Comparison of ENCODE assay signal across 17 cellular contexts in the genomic region with DNA sequence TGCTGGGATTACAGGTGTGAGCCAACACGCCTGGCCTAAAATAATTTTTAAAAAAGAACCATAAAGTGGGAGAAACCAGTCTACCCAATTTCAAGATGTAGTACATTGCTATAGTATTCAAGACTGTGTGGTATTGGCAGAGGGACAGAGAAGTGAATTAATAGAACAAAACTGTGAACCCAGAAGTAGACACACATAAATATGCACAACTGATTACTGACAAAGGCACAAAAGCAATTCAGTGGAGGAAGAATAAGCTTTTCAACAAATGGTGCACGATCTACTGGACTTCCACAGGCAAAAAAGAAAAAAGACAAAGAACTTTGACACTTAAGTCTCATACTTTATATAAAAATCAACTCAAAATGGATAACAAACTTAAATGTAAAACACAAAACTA. TPM values are rescaled to one million over a fixed set of nuclear protein-coding genes. Genes with fewer than 3 reads are reported as not detected.
A peak's percentile ranks its signal among the peaks of the same experiment; 100 is the strongest.
DNase-seq lines count a peak whose midpoint lies in the region; ATAC-seq, FAIRE-seq and TF ChIP-seq lines count a peak whose summit lies in the region.
"Had no signal": no experiment of that assay in that cellular context is flagged by ENCODE, and none has a peak within 500 bp of the region (broad histone marks: within the 10 kb centered on the region; RNA-seq: fewer than 3 reads in every experiment).

No MANE protein-coding gene starts in this region.

- H3K9me3 Mint-ChIP-seq in T-helper 2 cell treated with Interferon-gamma antibody and Interleukin-4, amounts not matched to agents 5 μg/mL and 100 μg/mL, for 36 hours, result no peaks in the 10 kb centered on the region
- H3K9me3 Mint-ChIP-seq in astrocyte (ENCODE audit: unreplicated experiment), result no peaks in the 10 kb centered on the region
- no peaks in the 10 kb centered on the region for H3K9me3 Mint-ChIP-seq in natural killer cell treated with Interleukin-12 subunit alpha and Interleukin-12 subunit beta and Interleukin-15 and Interleukin-18, amount 100 ng/mL, for 72 hours
- H3K9me3 Mint-ChIP-seq: memory B cell had no signal

- H3K27me3 Mint-ChIP-seq in T-helper 2 cell treated with Interferon-gamma antibody and Interleukin-4, amounts not matched to agents 5 μg/mL and 100 μg/mL, for 36 hours (ENCODE audit: low read depth), result no peaks in the 10 kb centered on the region
- H3K27me3 Mint-ChIP-seq in astrocyte (ENCODE audit: low read depth, unreplicated experiment), result no peaks in the 10 kb centered on the region
- H3K27me3 Mint-ChIP-seq in natural killer cell treated with Interleukin-12 subunit alpha and Interleukin-12 subunit beta and Interleukin-15 and Interleukin-18, amount 100 ng/mL, for 72 hours, result no peaks in the 10 kb centered on the region
- H3K27me3 Mint-ChIP-seq: memory B cell had no signal

- TF ChIP-seq POLR2A in transverse colon (IDR thresholded peaks at IDR 0.05), result no peak

- H3K36me3 ChIP-seq in KMS-11 (ENCODE audit: insufficient read depth), result no peaks in the 10 kb centered on the region; the same call in 1 of the 2 replicates
- H3K36me3 ChIP-seq in astrocyte (ENCODE audit: insufficient read depth, low read length), result no peaks in the 10 kb centered on the region
- H3K36me3 ChIP-seq in transverse colon, result peaks cover 0 to 8% (median 0%) of the 10 kb centered on the region in 4 donors

- H3K79me2 ChIP-seq in KMS-11 (ENCODE audit: insufficient read depth, low read depth) (peaks cover 71% of the 10 kb centered on the region), astrocyte (ENCODE audit: insufficient read depth, low read length) (peaks cover 75% of the 10 kb centered on the region)

- peak overlapping the region; percentile 52 for H3K4me2 ChIP-seq in KMS-11
- no peak overlapping the region for H3K4me2 ChIP-seq in astrocyte (ENCODE audit: low read length)

- no peak for FAIRE-seq in astrocyte (lab: Jason Lieb, UNC)

- no peak for TF ChIP-seq EP300 in transverse colon (IDR thresholded peaks at IDR 0.05; ENCODE audit: low read depth)

- in situ Hi-C loops in ACHN (cut with HindIII; ENCODE audit: low pct_ligation_motif_present, low pct_unique_long_range_greater_than_20kb, low sequenced_read_pairs), result no loop called here
- in situ Hi-C loops in transverse colon (cut with MboI; ENCODE audit: low pct_ligation_motif_present in 1 of 4, low pct_unique_long_range_greater_than_20kb in 1 of 4, low sequenced_read_pairs in 3 of 4), result no loop called here

- 93 to 95% methylated on average over 2 of the region's 2 CpGs for WGBS in transverse colon (ENCODE audit: low coverage in 1 of 2), 2 donors

- intact Hi-C loops in transverse colon (cut with DNase I; ENCODE audit: low total_unique reads), result no loop called here

- H3K9me3 ChIP-seq in astrocyte (ENCODE audit: insufficient read depth, low read depth, low read length), result no peaks in the 10 kb centered on the region
- no peaks in the 10 kb centered on the region for H3K9me3 ChIP-seq in transverse colon
- H3K9me3 ChIP-seq: Peyer's patch had no signal

- TF ChIP-seq CTCF in KMS-11 (conservative IDR thresholded peaks at IDR 0.05; ENCODE audit: low read depth, low read length) (no peak), astrocyte (IDR thresholded peaks at IDR 0.05; ENCODE audit: insufficient read depth, low read depth, low read length) (no peak), transverse colon (IDR thresholded peaks at IDR 0.05) (no peak)

- no peak for DNase-seq in T-helper 2 cell treated with Interferon-gamma antibody and Interleukin-4, amounts not matched to agents 5 μg/mL and 100 μg/mL, for 36 hours (ENCODE audit: low spot score)
- no peak for DNase-seq in T-helper 2 cell
- DNase-seq in astrocyte (ENCODE audit: low read depth), result no peak
- no peak for DNase-seq in natural killer cell treated with Interleukin-12 subunit alpha and Interleukin-12 subunit beta and Interleukin-15 and Interleukin-18, amount 100 ng/mL, for 72 hours (ENCODE audit: low spot score)
- DNase-seq in ACHN, result no peak
- no peak for DNase-seq in retina
- no peak for DNase-seq in transverse colon
- DNase-seq: activated CD8-positive, alpha-beta memory T cell treated with anti-CD3 and anti-CD28 coated beads for 24 hours; activated effector memory CD4-positive, alpha-beta T cell treated with anti-CD3 and anti-CD28 coated beads, Interleukin-2, amount 50 U/mL, for 16 hours; anterior cingulate cortex; DMS79; NCI-H2227 treated with DMSO at 0.1 percent for 48 hours; Peyer's patch had no signal

- H3K4me3 Mint-ChIP-seq in T-helper 2 cell treated with Interferon-gamma antibody and Interleukin-4, amounts not matched to agents 5 μg/mL and 100 μg/mL, for 36 hours, result peak overlapping the region; percentile 55
- H3K4me3 Mint-ChIP-seq in astrocyte (ENCODE audit: unreplicated experiment), result no peak overlapping the region
- H3K4me3 Mint-ChIP-seq in natural killer cell treated with Interleukin-12 subunit alpha and Interleukin-12 subunit beta and Interleukin-15 and Interleukin-18, amount 100 ng/mL, for 72 hours, result peak overlapping the region; percentile 8
- H3K4me3 Mint-ChIP-seq: CD14-positive monocyte had no signal

- no peak overlapping the region for H3K9ac ChIP-seq in KMS-11
- H3K9ac ChIP-seq in astrocyte (ENCODE audit: low read length), result no peak overlapping the region

- no peaks in the 10 kb centered on the region for H4K20me1 ChIP-seq in KMS-11 (ENCODE audit: insufficient read depth)
- H4K20me1 ChIP-seq in astrocyte (ENCODE audit: insufficient read depth, low read length), result peaks cover 13% of the 10 kb centered on the region

- peak overlapping the region; percentile 76 for H3K27ac Mint-ChIP-seq in T-helper 2 cell treated with Interferon-gamma antibody and Interleukin-4, amounts not matched to agents 5 μg/mL and 100 μg/mL, for 36 hours
- H3K27ac Mint-ChIP-seq in astrocyte (ENCODE audit: unreplicated experiment), result peak overlapping the region; percentile 26
- peak overlapping the region; percentile 82 to 91 for H3K27ac Mint-ChIP-seq in natural killer cell treated with Interleukin-12 subunit alpha and Interleukin-12 subunit beta and Interleukin-15 and Interleukin-18, amount 100 ng/mL, for 72 hours
- H3K27ac Mint-ChIP-seq: memory B cell had no signal

- H3K4me3 ChIP-seq in KMS-11 (IDR thresholded peaks at IDR 0.05; ENCODE audit: insufficient read depth, low read depth, low read length) (no peak overlapping the region), astrocyte (ENCODE audit: insufficient read depth, low read depth, low read length) (no peak overlapping the region), transverse colon (no peak overlapping the region)
- H3K4me3 ChIP-seq: Peyer's patch, SK-N-MC had no signal

- H3K27ac ChIP-seq in KMS-11, result peak overlapping the region; percentile 7; the same call in 1 of the 2 replicates
- no peak overlapping the region for H3K27ac ChIP-seq in astrocyte (ENCODE audit: low read depth, low read length)
- no peak overlapping the region for H3K27ac ChIP-seq in transverse colon
- H3K27ac ChIP-seq: Peyer's patch, SK-N-MC had no signal

- H3K27me3 ChIP-seq in KMS-11 (ENCODE audit: insufficient read depth, low read depth) (no peaks in the 10 kb centered on the region), astrocyte (ENCODE audit: insufficient read depth, low read length) (no peaks in the 10 kb centered on the region), transverse colon (no peaks in the 10 kb centered on the region)
- H3K27me3 ChIP-seq: Peyer's patch had no signal

- H2AFZ ChIP-seq in KMS-11 (ENCODE audit: low read depth), result no peak overlapping the region
- no peak overlapping the region for H2AFZ ChIP-seq in astrocyte (ENCODE audit: low read depth, low read length)

- peaks cover 78% of the 10 kb centered on the region for H3K4me1 Mint-ChIP-seq in T-helper 2 cell treated with Interferon-gamma antibody and Interleukin-4, amounts not matched to agents 5 μg/mL and 100 μg/mL, for 36 hours (ENCODE audit: low read depth)
- H3K4me1 Mint-ChIP-seq in astrocyte (ENCODE audit: low read depth, unreplicated experiment), result peaks cover 38% of the 10 kb centered on the region
- H3K4me1 Mint-ChIP-seq in natural killer cell treated with Interleukin-12 subunit alpha and Interleukin-12 subunit beta and Interleukin-15 and Interleukin-18, amount 100 ng/mL, for 72 hours (ENCODE audit: low read depth in 2 of 2), result peaks cover 75 to 81% of the 10 kb centered on the region in 2 donors

- H3K4me1 ChIP-seq in KMS-11 (ENCODE audit: low read depth, poor library complexity, severe bottlenecking), result peaks cover 55% of the 10 kb centered on the region
- peaks cover 13% of the 10 kb centered on the region for H3K4me1 ChIP-seq in astrocyte (ENCODE audit: insufficient read depth, low read length)
- peaks cover 4 to 17% (median 7%) of the 10 kb centered on the region in 4 donors for H3K4me1 ChIP-seq in transverse colon

- peaks cover 41% of the 10 kb centered on the region for H3K36me3 Mint-ChIP-seq in T-helper 2 cell treated with Interferon-gamma antibody and Interleukin-4, amounts not matched to agents 5 μg/mL and 100 μg/mL, for 36 hours (ENCODE audit: low read depth)
- H3K36me3 Mint-ChIP-seq in astrocyte (ENCODE audit: low read depth, unreplicated experiment), result peaks cover 7% of the 10 kb centered on the region
- H3K36me3 Mint-ChIP-seq in natural killer cell treated with Interleukin-12 subunit alpha and Interleukin-12 subunit beta and Interleukin-15 and Interleukin-18, amount 100 ng/mL, for 72 hours, result peaks cover 18% of the 10 kb centered on the region

- ATAC-seq in natural killer cell treated with Interleukin-12 subunit alpha and Interleukin-12 subunit beta and Interleukin-15 and Interleukin-18, amount 100 ng/mL, for 72 hours, result no peak

RNA-seq across cellular contexts. Expression of a gene that starts 15.5 kb away (rescaled TPM):
- total RNA-seq in astrocyte (19.3 and 20.8 TPM in 2 replicates), transverse colon (1 to 10 TPM; 2.4 to 9.6 (median 7.6) TPM)
- 10 to 100 TPM; 20.4 to 23.8 TPM for total RNA-seq in natural killer cell treated with Interleukin-12 subunit alpha and Interleukin-12 subunit beta and Interleukin-15 and Interleukin-18, amount 100 ng/mL, for 72 hours

Comparison
In these comparisons a context has a peak if more than half of its experiments do, and no peak if none do; other contexts are left out.
1. H3K27ac Mint-ChIP-seq: peak in every context shown above with its lines; median percentile 86 in natural killer cell treated with Interleukin-12 subunit alpha and Interleukin-12 subunit beta and Interleukin-15 and Interleukin-18, amount 100 ng/mL, for 72 hours; 76 in T-helper 2 cell treated with Interferon-gamma antibody and Interleukin-4, amounts not matched to agents 5 μg/mL and 100 μg/mL, for 36 hours; 26 in astrocyte.